25 cellular contexts compared by ENCODE assay signal in genomic region chr17:80111702-80112470, GRCh38. TPM values are rescaled to one million over a fixed set of nuclear protein-coding genes. Genes with fewer than 3 reads are reported as not detected.
DNase-seq lines count a peak whose midpoint lies in the region; ATAC-seq, FAIRE-seq and TF ChIP-seq lines count a peak whose summit lies in the region.
"Had no signal": no experiment of that assay in that cellular context is flagged by ENCODE, and none has a peak within 500 bp of the region (broad histone marks: within the 10 kb centered on the region; RNA-seq: fewer than 3 reads in every experiment).

No MANE protein-coding gene starts in this region.

- CTCF ChIA-PET in A549 (lab: Yijun Ruan, JAX) = interaction anchor here (0.8 to 11.7 kb wide), 5 partner anchors 8 to 84 kb away, joined by 3 to 99 read pairs (median 4); partner anchors contain the start of gene GAA

- H3K36me3 ChIP-seq in GM23338 (ENCODE audit: insufficient read depth) = no peaks in the 10 kb centered on the region; the same call in 1 of the 2 replicates
- H3K36me3 ChIP-seq: pancreas had no signal

- no peaks in the 10 kb centered on the region; the same call in 1 of the 3 replicates for H3K9me3 Mint-ChIP-seq in GM23338
- H3K9me3 Mint-ChIP-seq in activated naive CD8-positive, alpha-beta T cell treated with anti-CD3 and anti-CD28 coated beads, Interleukin-2, amount 50 U/mL, for 24 hours = no peaks in the 10 kb centered on the region
- H3K9me3 Mint-ChIP-seq: activated naive CD4-positive, alpha-beta T cell treated with anti-CD3 and anti-CD28 coated beads, Interleukin-2, amount 10 ng/mL, durations not matched to agents 7 days and 5 days had no signal

- WGBS in A549 (ENCODE audit: missing lambda C conversion rate) = 86% methylated on average over 25 of the region's 26 CpGs

- TF ChIP-seq CTCF in A549 (IDR thresholded peaks at IDR 0.05) (no peak), GM23338 (conservative IDR thresholded peaks at IDR 0.05; ENCODE audit: low read depth in 2 of 2) (peak in 1 of 2 experiments; percentile 20; a peak in 2 of 4 replicates)

- POLR2A ChIA-PET in A549 (lab: Yijun Ruan, JAX) = interaction anchor here (1.3 kb wide), 1 partner anchor 10 kb away, joined by 6 read pairs; the partner anchor contains the start of gene GAA

- no peak overlapping the region for H3K27ac ChIP-seq in A549
- no peak overlapping the region for H3K27ac ChIP-seq in GM23338 (ENCODE audit: low read depth)
- H3K27ac ChIP-seq: pancreas had no signal

- H3K9me2 ChIP-seq in GM23338 (ENCODE audit: insufficient read depth) = no peaks in the 10 kb centered on the region

- no peak for TF ChIP-seq RAD21 in A549 (conservative IDR thresholded peaks at IDR 0.05 in 1 of 2, IDR thresholded peaks at IDR 0.05 in 1 of 2)

- peak overlapping the region; percentile 32; the same call in 1 of the 2 replicates for H3K27ac Mint-ChIP-seq in GM23338
- no peak overlapping the region for H3K27ac Mint-ChIP-seq in activated naive CD8-positive, alpha-beta T cell treated with anti-CD3 and anti-CD28 coated beads, Interleukin-2, amount 50 U/mL, for 24 hours
- H3K27ac Mint-ChIP-seq: activated naive CD4-positive, alpha-beta T cell treated with anti-CD3 and anti-CD28 coated beads, Interleukin-2, amount 10 ng/mL, durations not matched to agents 7 days and 5 days; CD8-positive, alpha-beta T cell; naive thymus-derived CD4-positive, alpha-beta T cell had no signal

- ATAC-seq in A549 (peak; percentile 63 to 71; a peak in 5 of 6 replicates), GM23338 (peak; percentile 81), HG03442 (IDR thresholded peaks at IDR 0.05; ENCODE audit: unreplicated experiment) (no peak), GM18517 (IDR thresholded peaks at IDR 0.05; ENCODE audit: unreplicated experiment) (no peak)
- ATAC-seq in activated naive CD8-positive, alpha-beta T cell treated with anti-CD3 and anti-CD28 coated beads, Interleukin-2, amount 50 U/mL, for 24 hours = peak; percentile 15
- ATAC-seq: CD8-positive, alpha-beta T cell; esophagus mucosa; naive thymus-derived CD4-positive, alpha-beta T cell; pancreas had no signal

- TF ChIP-seq POLR2A in A549 (IDR thresholded peaks at IDR 0.05; ENCODE audit: low read length) = no peak

- no peak overlapping the region; the same call in 2 of the 3 replicates for H3K4me3 Mint-ChIP-seq in GM23338
- no peak overlapping the region for H3K4me3 Mint-ChIP-seq in activated naive CD8-positive, alpha-beta T cell treated with anti-CD3 and anti-CD28 coated beads, Interleukin-2, amount 50 U/mL, for 24 hours
- H3K4me3 Mint-ChIP-seq: activated naive CD4-positive, alpha-beta T cell treated with anti-CD3 and anti-CD28 coated beads, Interleukin-2, amount 10 ng/mL, durations not matched to agents 7 days and 5 days; CD8-positive, alpha-beta T cell; naive thymus-derived CD4-positive, alpha-beta T cell had no signal

- 0 out of 2 replicates have a peak, but pooled peaks cover 5% of the 10 kb centered on the region for H3F3A ChIP-seq in GM23338 (replicated peaks; ENCODE audit: low read depth)

- peaks cover 23% of the 10 kb centered on the region; the same call in 2 of the 3 replicates for H3K36me3 Mint-ChIP-seq in GM23338 (ENCODE audit: low read depth)
- peaks cover 5% of the 10 kb centered on the region for H3K36me3 Mint-ChIP-seq in activated naive CD8-positive, alpha-beta T cell treated with anti-CD3 and anti-CD28 coated beads, Interleukin-2, amount 50 U/mL, for 24 hours (ENCODE audit: low read depth)
- H3K36me3 Mint-ChIP-seq: activated naive CD4-positive, alpha-beta T cell treated with anti-CD3 and anti-CD28 coated beads, Interleukin-2, amount 10 ng/mL, durations not matched to agents 7 days and 5 days had no signal

- TF ChIP-seq EP300 in A549 (IDR thresholded peaks at IDR 0.05) = no peak

- peaks cover 5% of the 10 kb centered on the region for H3K27me3 Mint-ChIP-seq in GM23338 (ENCODE audit: insufficient read depth, low read depth, poor library complexity)
- no peaks in the 10 kb centered on the region for H3K27me3 Mint-ChIP-seq in activated naive CD8-positive, alpha-beta T cell treated with anti-CD3 and anti-CD28 coated beads, Interleukin-2, amount 50 U/mL, for 24 hours
- H3K27me3 Mint-ChIP-seq: naive thymus-derived CD4-positive, alpha-beta T cell had no signal

- H3K27me3 ChIP-seq in GM23338 (ENCODE audit: insufficient read depth) = no peaks in the 10 kb centered on the region
- H3K27me3 ChIP-seq: pancreas had no signal

- H3K4me1 Mint-ChIP-seq in GM23338 = peaks cover 14% of the 10 kb centered on the region
- no peaks in the 10 kb centered on the region for H3K4me1 Mint-ChIP-seq in activated naive CD8-positive, alpha-beta T cell treated with anti-CD3 and anti-CD28 coated beads, Interleukin-2, amount 50 U/mL, for 24 hours

- H3K4me1 ChIP-seq in A549 = no peaks in the 10 kb centered on the region
- peaks cover 3% of the 10 kb centered on the region; the same call in 1 of the 2 replicates for H3K4me1 ChIP-seq in GM23338 (ENCODE audit: insufficient read depth)
- H3K4me1 ChIP-seq: pancreas had no signal

- no peak overlapping the region for H2AFZ ChIP-seq in GM23338

- no peaks in the 10 kb centered on the region for H4K20me1 ChIP-seq in GM23338 (replicated peaks; ENCODE audit: insufficient read depth)

- H3K4me3 ChIP-seq in A549 (no peak overlapping the region), GM23338 (no peak overlapping the region)
- H3K4me3 ChIP-seq: lung, pancreas had no signal

- H3K4me2 ChIP-seq in A549 (no peak overlapping the region), GM23338 (no peak overlapping the region)

- no peaks in the 10 kb centered on the region for H3K79me2 ChIP-seq in GM23338 (replicated peaks; ENCODE audit: insufficient read depth)

- H3K9me3 ChIP-seq in A549 = no peaks in the 10 kb centered on the region
- H3K9me3 ChIP-seq: pancreas had no signal

- FAIRE-seq in A549 (lab: Jason Lieb, UNC) = no peak
- no peak for FAIRE-seq in urothelium cell line (lab: Jason Lieb, UNC)
- FAIRE-seq: astrocyte, GM18507, pancreas had no signal

- DNase-seq in A549 (ENCODE audit: low read depth in 1 of 2, low spot score in 1 of 2) (peak in 1 of 2 experiments; percentile 36), GM23338 (ENCODE audit: low spot score) (peak; percentile 63), mesenteric fat pad (ENCODE audit: low spot score) (peak; percentile 72), urothelium cell line (ENCODE audit: low spot score) (no peak)
- no peak for DNase-seq in activated naive CD8-positive, alpha-beta T cell treated with anti-CD3 and anti-CD28 coated beads, Interleukin-2, amount 50 U/mL, for 24 hours
- no peak for DNase-seq in stimulated activated CD4-positive, alpha-beta T cell treated with anti-CD3 and anti-CD28 coated beads, Interleukin-2, amount 100 ng/mL, for 48 hours
- DNase-seq: activated CD4-positive, alpha-beta T cell treated with anti-CD3 and anti-CD28 coated beads, Interleukin-2, amount 50 U/mL, for 1 hour; activated naive CD4-positive, alpha-beta T cell treated with anti-CD3 and anti-CD28 coated beads, Interleukin-2, amount 10 ng/mL, durations not matched to agents 7 days and 5 days; activated T-cell treated with anti-CD3 and anti-CD28 coated beads for 4 hours; CD8-positive, alpha-beta T cell; cerebellar nuclear complex; effector CD4-positive, alpha-beta T cell; naive thymus-derived CD4-positive, alpha-beta T cell; NCI-H524 treated with DMSO at 0.1 percent for 48 hours; SHP77; stimulated activated CD4-positive, alpha-beta T cell treated with anti-CD3 and anti-CD28 coated beads, Interleukin-4, amount 100 ng/mL, for 1 hour; T-helper 1 cell had no signal

TF ChIP-seq in A549, 52 proteins besides CTCF, POLR2A, EP300 and RAD21 (continues in another document):
- TF ChIP-seq, protein P1, sequence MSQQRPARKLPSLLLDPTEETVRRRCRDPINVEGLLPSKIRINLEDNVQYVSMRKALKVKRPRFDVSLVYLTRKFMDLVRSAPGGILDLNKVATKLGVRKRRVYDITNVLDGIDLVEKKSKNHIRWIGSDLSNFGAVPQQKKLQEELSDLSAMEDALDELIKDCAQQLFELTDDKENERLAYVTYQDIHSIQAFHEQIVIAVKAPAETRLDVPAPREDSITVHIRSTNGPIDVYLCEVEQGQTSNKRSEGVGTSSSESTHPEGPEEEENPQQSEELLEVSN (IDR thresholded peaks at IDR 0.05; ENCODE audit: borderline replicate concordance, low read depth) = no peak

TF ChIP-seq in GM23338, 12 proteins besides CTCF, POLR2A, EP300 and RAD21 (continues in another document):
- no peak for TF ChIP-seq EZH2phosphoT487 (IDR thresholded peaks at IDR 0.05; ENCODE audit: unreplicated experiment)
- TF ChIP-seq JUNB (IDR thresholded peaks at IDR 0.05; ENCODE audit: unreplicated experiment) = no peak
- no peak for TF ChIP-seq POLR2AphosphoS5 (IDR thresholded peaks at IDR 0.05; ENCODE audit: low read depth)

RNA-seq across cellular contexts. Expression of gene GAA, which starts 10.5 kb away (rescaled TPM):
- polyA plus RNA-seq in A549 (2011; rRNA removed) (5.7 and 9.5 TPM in 2 replicates), A549 (2017; fragmentation: RNase III; extraction: RNeasy Plus Mini Kit Qiagen cat#74134 plus additional on column Dnase treatment) (36.5 to 48.2 TPM (median 47.4 TPM) in 3 replicates), GM23338 (2016; fragmentation: Nextera tagmentation; extraction: Ambion mirVana) (72.5 and 73.9 TPM in 2 replicates)
- 15.9 and 22.2 TPM in 2 replicates for polyA plus RNA-seq in A549 (2012; cell fraction: cytosol; rRNA removed)
- 141 and 171 TPM in 2 replicates for polyA plus RNA-seq in A549 (2012; cell fraction: nucleus; rRNA removed)
- polyA minus RNA-seq in A549 (2011; rRNA and poly(A)+ RNA removed) = 6.0 and 9.8 TPM in 2 replicates
- 77.4 and 98.1 TPM in 2 replicates for total RNA-seq in GM23338 (2014; rRNA removed; shearing (Covaris generic))
- total RNA-seq in mesenteric fat pad = 61.4 TPM

RNA-seq across cellular contexts. Expression of gene EIF4A3, which starts 35.0 kb away (rescaled TPM):
- polyA plus RNA-seq in A549 (2011; rRNA removed) = 181 and 201 TPM in 2 replicates
- 517 and 750 TPM in 2 replicates for polyA plus RNA-seq in A549 (2012; cell fraction: cytosol; rRNA removed)
- 1,131 and 1,135 TPM in 2 replicates for polyA plus RNA-seq in A549 (2012; cell fraction: nucleus; rRNA removed)
- 180 to 196 TPM (median 189 TPM) in 3 replicates for polyA plus RNA-seq in A549 (2017; fragmentation: RNase III; extraction: RNeasy Plus Mini Kit Qiagen cat#74134 plus additional on column Dnase treatment)
- 107 and 110 TPM in 2 replicates for polyA minus RNA-seq in A549 (2011; rRNA and poly(A)+ RNA removed)
- 146 and 168 TPM in 2 replicates for total RNA-seq in GM23338 (2014; rRNA removed; shearing (Covaris generic))
- 147 and 156 TPM in 2 replicates for polyA plus RNA-seq in GM23338 (2016; fragmentation: Nextera tagmentation; extraction: Ambion mirVana)
- total RNA-seq in mesenteric fat pad = 92.0 TPM

RNA-seq across cellular contexts. Expression of gene CARD14, which starts 57.9 kb away (rescaled TPM):
- polyA plus RNA-seq in A549 (2011; rRNA removed) (0.11 and 0.18 TPM in 2 replicates), A549 (2017; fragmentation: RNase III; extraction: RNeasy Plus Mini Kit Qiagen cat#74134 plus additional on column Dnase treatment) (0.08 to 0.26 TPM (median 0.17 TPM) in 3 replicates), GM23338 (2016; fragmentation: Nextera tagmentation; extraction: Ambion mirVana) (0.08 TPM in 1 of 2 replicates, not detected in the other)
- polyA plus RNA-seq in A549 (2012; cell fraction: cytosol; rRNA removed) = 0.12 and 0.18 TPM in 2 replicates
- polyA plus RNA-seq in A549 (2012; cell fraction: nucleus; rRNA removed) = 0.66 and 0.71 TPM in 2 replicates
- 0.15 and 0.17 TPM in 2 replicates for polyA minus RNA-seq in A549 (2011; rRNA and poly(A)+ RNA removed)
- total RNA-seq in GM23338 (2014; rRNA removed; shearing (Covaris generic)) = 0.52 TPM in 1 of 2 replicates, not detected in the other
- total RNA-seq in mesenteric fat pad = not detected
- total RNA-seq: astrocyte; CD8-positive, alpha-beta T cell; Daoy had no signal
- polyA plus RNA-seq: naive thymus-derived CD4-positive, alpha-beta T cell had no signal

Comparison
In these comparisons a context has a peak if more than half of its experiments do, and no peak if none do; other contexts are left out.
1. ATAC-seq: peak in A549 (2 of 2), GM23338 (single experiment) and activated naive CD8-positive, alpha-beta T cell treated with anti-CD3 and anti-CD28 coated beads, Interleukin-2, amount 50 U/mL, for 24 hours (single experiment); none in HG03442 (single experiment) and GM18517 (single experiment).
2. DNase-seq: peak in GM23338 (single experiment) and mesenteric fat pad (single experiment); none in activated naive CD8-positive, alpha-beta T cell treated with anti-CD3 and anti-CD28 coated beads, Interleukin-2, amount 50 U/mL, for 24 hours (single experiment), urothelium cell line (single experiment) and stimulated activated CD4-positive, alpha-beta T cell treated with anti-CD3 and anti-CD28 coated beads, Interleukin-2, amount 100 ng/mL, for 48 hours (0 of 2).